ENCODE assay signal across 1 cellular context in genomic region chr6:5378331-5378730, GRCh38.
TF ChIP-seq lines count a peak whose summit lies in the region.

No MANE protein-coding gene starts in this region.

TF ChIP-seq in GM23338, 12 proteins besides CTCF, POLR2A, EP300 and RAD21 (continued from another document):
- TF ChIP-seq REST (IDR thresholded peaks at IDR 0.05; ENCODE audit: unreplicated experiment) (no peak), EZH2phosphoT487 (IDR thresholded peaks at IDR 0.05; ENCODE audit: unreplicated experiment) (no peak), EZH2 (IDR thresholded peaks at IDR 0.05; ENCODE audit: low read depth, unreplicated experiment) (no peak), POLR2AphosphoS5 (IDR thresholded peaks at IDR 0.05; ENCODE audit: low read depth) (no peak), JUNB (IDR thresholded peaks at IDR 0.05; ENCODE audit: unreplicated experiment) (no peak), NANOG (IDR thresholded peaks at IDR 0.05; ENCODE audit: borderline replicate concordance) (no peak), ZNF462 (CRISPR knock-in tag; IDR thresholded peaks at IDR 0.05) (no peak), STAT1 (IDR thresholded peaks at IDR 0.05; ENCODE audit: unreplicated experiment) (no peak), ZNF114 (CRISPR knock-in tag; IDR thresholded peaks at IDR 0.05) (no peak), ZNF331 (CRISPR knock-in tag; IDR thresholded peaks at IDR 0.05; ENCODE audit: low read depth) (no peak), CREB1 (CRISPR knock-in tag; IDR thresholded peaks at IDR 0.05; ENCODE audit: low read depth) (no peak)
